Comparison of ENCODE assay signal across 8 cellular contexts in the genomic region with DNA sequence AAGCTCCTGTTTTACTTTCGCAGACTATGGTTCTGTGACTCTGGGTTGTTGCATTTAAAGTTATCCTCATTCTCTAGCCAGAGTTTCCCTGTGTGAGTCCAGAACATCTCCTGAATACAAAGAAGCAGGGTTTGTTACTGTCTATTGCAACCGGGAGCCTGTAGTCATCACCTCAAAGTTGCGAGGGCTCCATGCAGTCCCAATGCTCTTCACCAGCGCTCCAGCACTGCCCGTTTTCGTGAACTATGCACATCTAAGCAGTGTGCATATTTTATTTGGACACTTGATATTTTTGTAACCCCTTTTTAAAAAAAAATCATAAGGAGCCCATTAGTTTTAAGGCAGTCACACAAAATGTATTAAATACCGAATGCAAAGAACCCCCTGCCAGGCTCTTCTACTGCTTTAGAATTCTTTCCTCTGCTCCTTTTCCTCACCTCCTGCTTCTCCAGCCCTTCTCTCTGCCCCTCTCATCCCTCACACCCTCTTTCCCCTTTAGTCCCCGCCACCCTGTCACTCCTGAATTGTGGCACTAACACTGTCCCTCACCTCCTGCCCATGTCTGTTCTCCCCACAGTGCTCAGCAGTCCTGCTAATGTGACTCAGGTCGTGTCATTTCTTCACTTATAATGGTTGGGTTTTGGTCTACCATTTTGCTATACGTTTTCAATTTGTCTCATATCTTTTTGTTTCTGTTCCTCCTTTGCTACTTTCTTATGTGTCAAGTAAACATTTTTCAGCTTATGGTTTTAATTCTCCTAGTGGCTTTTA. TPM values are rescaled to one million over a fixed set of nuclear protein-coding genes. Genes with fewer than 3 reads are reported as not detected.
A peak's percentile ranks its signal among the peaks of the same experiment; 100 is the strongest.
DNase-seq lines count a peak whose midpoint lies in the region; ATAC-seq and TF ChIP-seq lines count a peak whose summit lies in the region.

No MANE protein-coding gene starts in this region.

- no peak for ATAC-seq in body of pancreas
- ATAC-seq in naive thymus-derived CD4-positive, alpha-beta T cell = no peak

- intact Hi-C loops in body of pancreas (cut with DNase I) = no loop called here
- intact Hi-C loops in naive thymus-derived CD4-positive, alpha-beta T cell (cut with micrococcal nuclease) = loop anchor here (1.0 to 10.0 kb wide), 10 partner anchors 13 to 556 kb away; a partner anchor contains a TSS

- H3K27me3 ChIP-seq in Karpas-422 (ENCODE audit: low read length) (no peaks in the 10 kb centered on the region), body of pancreas (no peaks in the 10 kb centered on the region)
- H3K27me3 ChIP-seq in naive thymus-derived CD4-positive, alpha-beta T cell (ENCODE audit: control insufficient read depth in 2 of 2, insufficient read depth in 2 of 2, low read length in 2 of 2) = no peaks in the 10 kb centered on the region

- peaks cover 41% of the 10 kb centered on the region for H3K4me1 ChIP-seq in Karpas-422 (ENCODE audit: low read length)
- H3K4me1 ChIP-seq in body of pancreas = peaks cover 16% of the 10 kb centered on the region
- peaks cover 25 to 40% of the 10 kb centered on the region in 2 donors for H3K4me1 ChIP-seq in naive thymus-derived CD4-positive, alpha-beta T cell (ENCODE audit: control insufficient read depth in 2 of 2, insufficient read depth in 2 of 2, low read length in 2 of 2)

- H4K20me1 ChIP-seq in Karpas-422 (ENCODE audit: insufficient read depth, low read depth, low read length) = peaks cover 22% of the 10 kb centered on the region

- peaks cover 7 to 34% (median 30%) of the 10 kb centered on the region in 5 donors for H3K36me3 Mint-ChIP-seq in naive thymus-derived CD4-positive, alpha-beta T cell

- H3K4me2 ChIP-seq in Karpas-422 (ENCODE audit: low read depth, low read length, poor library complexity, severe bottlenecking) = peak overlapping the region; percentile 78

- H3K27me3 Mint-ChIP-seq in naive thymus-derived CD4-positive, alpha-beta T cell = peaks cover 0 to 27% (median 0%) of the 10 kb centered on the region in 5 donors

- no peak for TF ChIP-seq POLR2A in body of pancreas (IDR thresholded peaks at IDR 0.05)

- H3K36me3 ChIP-seq in Karpas-422 (ENCODE audit: insufficient read depth, low read length) (peaks cover 19% of the 10 kb centered on the region; the same call in 1 of the 2 replicates), body of pancreas (replicated peaks in 1 of 2; ENCODE audit: insufficient read depth in 1 of 2, low read depth in 2 of 2) (no peaks in the 10 kb centered on the region)
- peaks cover 7 to 33% (median 30%) of the 10 kb centered on the region in 3 experiments for H3K36me3 ChIP-seq in naive thymus-derived CD4-positive, alpha-beta T cell (ENCODE audit: control insufficient read depth in 2 of 3, insufficient read depth in 3 of 3, low read length in 3 of 3)

- peaks cover 0 to 2% (median 0%) of the 10 kb centered on the region in 11 donors for H3K9me3 Mint-ChIP-seq in naive thymus-derived CD4-positive, alpha-beta T cell

- 43 to 47% methylated on average over 10 of the region's 10 CpGs for WGBS in body of pancreas, 2 donors

- peak overlapping the region; percentile 99 to 100 (median 100) for H3K27ac Mint-ChIP-seq in naive thymus-derived CD4-positive, alpha-beta T cell

- H3K9me3 ChIP-seq in Karpas-422 (ENCODE audit: low read length) (no peaks in the 10 kb centered on the region), body of pancreas (no peaks in the 10 kb centered on the region)
- no peaks in the 10 kb centered on the region for H3K9me3 ChIP-seq in naive thymus-derived CD4-positive, alpha-beta T cell (ENCODE audit: control insufficient read depth in 2 of 3, low read length in 3 of 3)

- DNase-seq in AML-193 (lab: John Stamatoyannopoulos, UW) (peak; percentile 35 to 39), Karpas-422 (no peak), body of pancreas (peak in 1 of 4 donors; percentile 12), NK-92 (lab: John Stamatoyannopoulos, UW; ENCODE audit: unreplicated experiment) (no peak), AG08395 (ENCODE audit: low spot score) (no peak), ureter (ENCODE audit: low spot score) (no peak), NCI-H2196 treated with DMSO at 0.1 percent for 48 hours (lab: John Stamatoyannopoulos, UW; ENCODE audit: unreplicated experiment) (no peak)
- DNase-seq in naive thymus-derived CD4-positive, alpha-beta T cell = peak in 6 of 9 donors; percentile 16 to 36 (median 22)

- no peak overlapping the region for H3K27ac ChIP-seq in Karpas-422 (ENCODE audit: low read length)
- H3K27ac ChIP-seq in body of pancreas = peak overlapping the region in 3 of 4 donors; percentile 75 to 98 (median 94)
- H3K27ac ChIP-seq in naive thymus-derived CD4-positive, alpha-beta T cell (ENCODE audit: low read depth, low read length) = peak overlapping the region; percentile 99

- H3K79me2 ChIP-seq in Karpas-422 (ENCODE audit: low read length) = no peaks in the 10 kb centered on the region

- no peak for TF ChIP-seq CTCF in body of pancreas (IDR thresholded peaks at IDR 0.05)

- H3K4me3 ChIP-seq in Karpas-422 (ENCODE audit: low read length) = no peak overlapping the region; the same call in 1 of the 2 replicates
- H3K4me3 ChIP-seq in body of pancreas = no peak overlapping the region
- H3K4me3 ChIP-seq in naive thymus-derived CD4-positive, alpha-beta T cell (ENCODE audit: low read length) = peak overlapping the region; percentile 83

- CTCF ChIA-PET in naive thymus-derived CD4-positive, alpha-beta T cell (lab: Charles Lee) = interaction anchor here (0.8 to 1.8 kb wide), 3 partner anchors 13 to 93 kb away, joined by 3 to 6 read pairs (median 4); no protein-coding TSS in a partner anchor

- H3K4me3 Mint-ChIP-seq in naive thymus-derived CD4-positive, alpha-beta T cell = peak overlapping the region; percentile 89 to 100 (median 94)

- H3K4me1 Mint-ChIP-seq in naive thymus-derived CD4-positive, alpha-beta T cell = peaks cover 42 to 56% (median 50%) of the 10 kb centered on the region in 7 donors

- peak overlapping the region; percentile 10; the same call in 1 of the 2 replicates for H2AFZ ChIP-seq in Karpas-422 (ENCODE audit: low read length)

- H3K9ac ChIP-seq in Karpas-422 (ENCODE audit: low read length) = peak overlapping the region; percentile 91

- POLR2A ChIA-PET in naive thymus-derived CD4-positive, alpha-beta T cell (lab: Charles Lee) = interaction anchor here (0.5 to 4.0 kb wide), 20 partner anchors 12 to 1699 kb away, joined by 3 to 50 read pairs (median 4); a partner anchor contains a TSS

- no peaks in the 10 kb centered on the region for H3K9me2 ChIP-seq in Karpas-422 (replicated peaks; ENCODE audit: insufficient read depth, low read length)

RNA-seq across cellular contexts. Expression of a gene that starts 1.1 kb away (rescaled TPM):
- total RNA-seq in Karpas-422 (2014; rRNA removed; shearing (Covaris generic); ENCODE audit: low replicate concordance) = 317 and 613 TPM in 2 replicates
- 100 to 1,000 TPM in 1 of 2 donors, 10 to 100 TPM in 1; 93.9 to 364 TPM for total RNA-seq in body of pancreas
- 1,000 to 10,000 TPM; 1,349 to 2,513 (median 1,489) TPM for total RNA-seq in naive thymus-derived CD4-positive, alpha-beta T cell
- polyA plus RNA-seq in naive thymus-derived CD4-positive, alpha-beta T cell = 1,000 to 10,000 TPM; 2,614 to 2,874 TPM
- 451 TPM for total RNA-seq in ureter

Comparison
In these comparisons a context has a peak if more than half of its experiments do, and no peak if none do; other contexts are left out.
1. DNase-seq: peak in AML-193 (2 of 2) and naive thymus-derived CD4-positive, alpha-beta T cell (6 of 9); none in Karpas-422 (single experiment), NK-92 (single experiment), AG08395 (single experiment), ureter (single experiment) and NCI-H2196 treated with DMSO at 0.1 percent for 48 hours (single experiment).